In the genomic region with DNA sequence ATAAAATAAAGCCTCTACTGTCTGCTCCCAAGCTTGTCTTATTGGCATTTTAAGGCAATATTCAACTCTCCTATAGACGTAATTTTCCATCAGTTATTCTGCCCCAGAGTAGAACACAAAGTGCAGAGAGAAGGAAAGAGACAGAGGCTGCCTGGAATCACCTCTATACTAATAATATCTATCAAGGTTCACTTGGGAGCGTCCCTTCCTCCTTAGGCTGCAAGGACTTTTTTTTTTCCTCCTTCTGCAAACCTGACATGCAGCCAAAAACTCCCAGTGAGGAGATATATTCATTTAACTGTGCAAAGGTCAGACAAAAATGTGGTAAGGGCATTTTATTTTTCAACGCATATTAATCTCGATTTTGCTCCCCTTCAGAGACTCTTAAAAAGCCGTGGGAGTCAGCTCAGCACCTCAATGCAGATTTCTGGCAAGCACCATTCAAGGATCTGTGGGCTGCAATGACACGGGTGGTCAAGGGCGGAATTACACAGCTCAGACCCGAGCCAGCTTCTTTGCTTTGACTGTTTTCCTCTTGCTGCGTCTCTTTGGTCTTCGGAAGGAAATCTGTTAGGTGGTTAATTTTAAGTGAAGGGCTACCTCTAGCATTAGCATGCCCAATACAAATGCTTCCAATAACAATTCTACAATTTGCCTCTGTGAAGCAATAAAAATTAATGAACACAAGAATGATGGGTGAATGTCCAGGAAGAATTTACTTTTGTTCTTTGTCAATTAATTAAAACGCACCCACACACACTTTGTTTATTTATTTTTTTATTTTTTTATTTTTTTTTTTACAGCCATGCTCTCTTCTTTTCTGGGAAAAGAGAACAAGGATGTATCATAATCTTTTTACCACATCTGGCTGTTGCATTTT, we compare ENCODE assay signal across 8 cellular contexts.
DNase-seq lines count a peak whose midpoint lies in the region; ATAC-seq and TF ChIP-seq lines count a peak whose summit lies in the region.

No MANE protein-coding gene starts in this region.

- H3K27me3 Mint-ChIP-seq in endothelial cell (ENCODE audit: unreplicated experiment) = no peaks in the 10 kb centered on the region

- peak; percentile 52 for ATAC-seq in GM21723 (IDR thresholded peaks at IDR 0.05; ENCODE audit: unreplicated experiment)
- ATAC-seq in GM21737 (IDR thresholded peaks at IDR 0.05; ENCODE audit: unreplicated experiment) = no peak

- peaks cover 8% of the 10 kb centered on the region for H3K4me1 Mint-ChIP-seq in endothelial cell (ENCODE audit: unreplicated experiment)

- H3K36me3 Mint-ChIP-seq in endothelial cell (ENCODE audit: low read depth, unreplicated experiment) = no peaks in the 10 kb centered on the region

- DNase-seq in ELF-1 (ENCODE audit: low read depth, low spot score) = peak; percentile 73
- peak; percentile 17 for DNase-seq in NCI-H2227 treated with DMSO at 0.1 percent for 48 hours (lab: John Stamatoyannopoulos, UW)
- peak; percentile 60 for DNase-seq in endothelial cell (ENCODE audit: low spot score)
- DNase-seq in midbrain (lab: John Stamatoyannopoulos, UW) = peak; percentile 61
- no peak for DNase-seq in T-helper 1 cell
- no peak for DNase-seq in DMS79 (lab: John Stamatoyannopoulos, UW)

- no peak overlapping the region for H3K27ac Mint-ChIP-seq in endothelial cell (ENCODE audit: unreplicated experiment)

- no peak overlapping the region for H3K4me3 Mint-ChIP-seq in endothelial cell (ENCODE audit: unreplicated experiment)

- peak; percentile 81 for TF ChIP-seq CTCF in endothelial cell (IDR thresholded peaks at IDR 0.05; ENCODE audit: unreplicated experiment)

- no peaks in the 10 kb centered on the region for H3K9me3 Mint-ChIP-seq in endothelial cell (ENCODE audit: unreplicated experiment)

Comparison
In these comparisons a context has a peak if more than half of its experiments do, and no peak if none do; other contexts are left out.
1. DNase-seq: peak in ELF-1 (single experiment), NCI-H2227 treated with DMSO at 0.1 percent for 48 hours (single experiment), endothelial cell (single experiment) and midbrain (single experiment); none in T-helper 1 cell (0 of 5) and DMS79 (single experiment).